In the genomic region with DNA sequence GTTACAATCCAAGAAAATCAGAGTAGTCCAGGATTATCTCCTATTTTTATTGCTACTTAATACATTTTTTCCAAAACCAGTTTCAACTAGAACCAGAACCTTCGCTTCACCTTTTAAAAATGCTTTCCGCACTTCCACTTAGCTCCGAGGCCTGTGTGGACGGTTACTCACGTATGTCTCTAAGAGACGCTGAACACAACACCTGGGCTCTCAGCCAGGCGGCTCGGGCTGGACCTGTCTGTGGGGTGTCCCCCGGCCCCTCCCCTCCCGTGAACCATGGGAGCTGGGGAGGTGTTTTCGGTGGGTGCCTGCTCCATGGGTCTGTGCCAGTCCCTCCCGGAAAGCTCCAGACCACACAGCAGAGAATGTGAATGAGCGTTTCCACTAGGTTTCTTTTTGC, we compare ENCODE assay signal across 20 cellular contexts.
A peak's percentile ranks its signal among the peaks of the same experiment; 100 is the strongest.
DNase-seq lines count a peak whose midpoint lies in the region; ATAC-seq and TF ChIP-seq lines count a peak whose summit lies in the region.
"Had no signal": no experiment of that assay in that cellular context is flagged by ENCODE, and none has a peak within 500 bp of the region (broad histone marks: within the 10 kb centered on the region; RNA-seq: fewer than 3 reads in every experiment).

No MANE protein-coding gene starts in this region.

- no peaks in the 10 kb centered on the region for H3K27me3 ChIP-seq in right atrium auricular region
- no peaks in the 10 kb centered on the region for H3K27me3 ChIP-seq in gastroesophageal sphincter
- H3K27me3 ChIP-seq in uterus, result no peaks in the 10 kb centered on the region
- H3K27me3 ChIP-seq: adrenal gland, BLaER1 had no signal

- H3K4me1 ChIP-seq in right atrium auricular region (peaks cover 0 to 21% of the 10 kb centered on the region in 2 donors), gastroesophageal sphincter (peaks cover 0 to 21% (median 3%) of the 10 kb centered on the region in 3 donors), uterus (no peaks in the 10 kb centered on the region)
- H3K4me1 ChIP-seq: adrenal gland, Caco-2, parathyroid adenoma had no signal

- H3K27ac ChIP-seq in right atrium auricular region, result no peak overlapping the region
- H3K27ac ChIP-seq in gastroesophageal sphincter, result peak overlapping the region in 3 of 4 donors; percentile 7 to 64 (median 16)
- no peak overlapping the region for H3K27ac ChIP-seq in uterus
- H3K27ac ChIP-seq: adrenal gland, BLaER1, parathyroid adenoma, VCaP had no signal

- POLR2A ChIA-PET in GM10248 (lab: Yijun Ruan, JAX), result no interaction called here

- 65% methylated on average over 3 of the region's 13 CpGs; no CpG with 5 or more reads in 1 of the 2 donors for WGBS in gastroesophageal sphincter (ENCODE audit: low coverage in 1 of 2), 2 donors

- no peak for TF ChIP-seq EP300 in gastroesophageal sphincter (IDR thresholded peaks at IDR 0.05)

- DNase-seq in Right ventricle myocardium inferior (ENCODE audit: missing footprints) (peak; percentile 85), right atrium auricular region (ENCODE audit: low spot score) (no peak), medulla oblongata (ENCODE audit: extremely low spot score) (peak; percentile 16), uterus (peak; percentile 44 to 61), GM10248 (ENCODE audit: extremely low spot score) (no peak), DMS53 (lab: John Stamatoyannopoulos, UW) (no peak)
- DNase-seq: activated CD4-positive, alpha-beta T cell treated with anti-CD3 and anti-CD28 coated beads, Interleukin-2, amount 10 ng/mL, durations not matched to agents 7 days and 5 days; activated naive CD4-positive, alpha-beta T cell treated with Interleukin-2 at 50 U/mL for 16 hours; activated T-cell treated with anti-CD3 and anti-CD28 coated beads, Interleukin-2, amount 50 U/mL, for 72 hours; Caco-2; central memory CD4-positive, alpha-beta T cell; HCEC 1CT; NCI-H1930; NCI-H526 treated with DMSO at 0.1 percent for 48 hours had no signal

- H3K4me3 ChIP-seq in right atrium auricular region (no peak overlapping the region), gastroesophageal sphincter (no peak overlapping the region), uterus (no peak overlapping the region)
- H3K4me3 ChIP-seq: adrenal gland, BLaER1 had no signal

- H3K36me3 ChIP-seq in right atrium auricular region (no peaks in the 10 kb centered on the region), gastroesophageal sphincter (peaks cover 0 to 22% of the 10 kb centered on the region in 2 donors), uterus (no peaks in the 10 kb centered on the region)
- H3K36me3 ChIP-seq: adrenal gland, BLaER1 had no signal

- H3K9me3 ChIP-seq in right atrium auricular region (no peaks in the 10 kb centered on the region), gastroesophageal sphincter (no peaks in the 10 kb centered on the region), uterus (no peaks in the 10 kb centered on the region)
- H3K9me3 ChIP-seq: adrenal gland, BLaER1, Caco-2 had no signal

- intact Hi-C loops in Right ventricle myocardium inferior (cut with DNase I) (loop anchor here (5.0 kb wide), 1 partner anchor 132 kb away; no protein-coding TSS in a partner anchor), uterus (cut with DNase I; ENCODE audit: low total_unique reads) (no loop called here)

- no peak for TF ChIP-seq POLR2A in gastroesophageal sphincter (IDR thresholded peaks at IDR 0.05)
- no peak for TF ChIP-seq POLR2A in uterus (IDR thresholded peaks at IDR 0.05)

- ATAC-seq in Right ventricle myocardium inferior, result peak; percentile 30
- peak; percentile 58 for ATAC-seq in gastroesophageal sphincter
- no peak for ATAC-seq in HG02763 (IDR thresholded peaks at IDR 0.05; ENCODE audit: unreplicated experiment)
- ATAC-seq: activated T-cell treated with anti-CD3 and anti-CD28 coated beads, Interleukin-2, amount 50 U/mL, for 72 hours had no signal

- CTCF ChIA-PET in GM10248 (lab: Yijun Ruan, JAX), result interaction anchor here (1.4 kb wide), 1 partner anchor 11 kb away, joined by 3 read pairs; no protein-coding TSS in a partner anchor

- TF ChIP-seq CTCF in right atrium auricular region (IDR thresholded peaks at IDR 0.05) (no peak), gastroesophageal sphincter (IDR thresholded peaks at IDR 0.05) (no peak), uterus (IDR thresholded peaks at IDR 0.05) (no peak), GM10248 (IDR thresholded peaks at IDR 0.05; ENCODE audit: control extremely low read depth, extremely low read depth, low read depth, missing control alignments) (no peak)

Comparison
In these comparisons a context has a peak if more than half of its experiments do, and no peak if none do; other contexts are left out.
1. DNase-seq: peak in Right ventricle myocardium inferior (single experiment), medulla oblongata (single experiment) and uterus (2 of 2); none in right atrium auricular region (single experiment), GM10248 (single experiment) and DMS53 (single experiment).
2. H3K27ac ChIP-seq: peak in gastroesophageal sphincter (3 of 4); none in right atrium auricular region (0 of 2) and uterus (0 of 2).